ENCODE assay signal across 2 cellular contexts in the genomic region with DNA sequence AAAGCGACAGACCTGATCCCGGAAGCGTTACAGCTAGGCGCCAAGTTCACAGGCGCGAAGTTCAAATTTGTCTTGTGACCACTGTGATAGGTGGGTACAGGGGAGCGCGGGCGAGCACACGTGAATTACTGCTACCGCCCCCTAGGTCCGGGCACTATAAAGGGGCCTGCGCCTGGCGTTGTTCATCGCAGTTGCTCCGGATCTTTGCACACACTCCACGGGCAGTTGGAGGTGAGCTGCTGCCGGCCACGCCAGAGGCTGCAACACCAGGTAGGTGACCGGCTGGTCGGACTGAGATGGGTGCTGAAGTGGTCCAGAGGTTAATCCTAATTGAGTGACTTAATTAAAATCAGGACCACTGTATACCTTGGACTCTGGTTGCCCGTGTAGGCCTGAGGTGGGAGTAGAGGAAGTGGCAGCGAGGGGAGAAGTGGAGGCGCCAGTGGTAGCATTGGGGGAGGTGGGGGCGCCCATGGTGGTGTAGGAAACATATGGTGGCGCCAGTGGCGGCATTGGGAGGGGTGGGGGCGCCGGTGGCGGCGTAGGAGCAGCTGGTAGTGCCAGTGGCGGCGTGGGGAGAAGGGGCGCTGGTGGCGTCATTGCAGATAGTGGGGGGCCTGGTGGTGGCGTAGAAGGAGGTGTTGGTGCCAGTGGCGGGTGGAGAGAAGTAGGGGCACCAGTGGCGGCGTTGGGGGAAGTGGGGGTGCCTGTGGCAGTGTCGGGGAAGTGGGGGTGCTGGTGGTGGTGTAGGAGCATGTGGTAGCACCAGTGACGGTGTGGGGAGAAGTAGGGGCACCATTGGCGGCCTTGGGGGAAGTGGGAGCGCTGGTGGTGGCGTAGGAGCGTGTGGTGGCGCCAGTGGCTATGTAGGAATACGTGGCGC.
TF ChIP-seq lines count a peak whose summit lies in the region.

A gene with protein sequence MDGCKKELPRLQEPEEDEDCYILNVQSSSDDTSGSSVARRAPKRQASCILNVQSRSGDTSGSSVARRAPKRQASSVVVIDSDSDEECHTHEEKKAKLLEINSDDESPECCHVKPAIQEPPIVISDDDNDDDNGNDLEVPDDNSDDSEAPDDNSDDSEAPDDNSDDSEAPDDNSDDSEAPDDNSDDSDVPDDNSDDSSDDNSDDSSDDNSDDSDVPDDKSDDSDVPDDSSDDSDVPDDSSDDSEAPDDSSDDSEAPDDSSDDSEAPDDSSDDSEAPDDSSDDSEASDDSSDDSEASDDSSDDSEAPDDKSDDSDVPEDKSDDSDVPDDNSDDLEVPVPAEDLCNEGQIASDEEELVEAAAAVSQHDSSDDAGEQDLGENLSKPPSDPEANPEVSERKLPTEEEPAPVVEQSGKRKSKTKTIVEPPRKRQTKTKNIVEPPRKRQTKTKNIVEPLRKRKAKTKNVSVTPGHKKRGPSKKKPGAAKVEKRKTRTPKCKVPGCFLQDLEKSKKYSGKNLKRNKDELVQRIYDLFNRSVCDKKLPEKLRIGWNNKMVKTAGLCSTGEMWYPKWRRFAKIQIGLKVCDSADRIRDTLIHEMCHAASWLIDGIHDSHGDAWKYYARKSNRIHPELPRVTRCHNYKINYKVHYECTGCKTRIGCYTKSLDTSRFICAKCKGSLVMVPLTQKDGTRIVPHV (plus strand): TSS at position 185 of the 883 bp plus-strand sequence. CDS start 2,385 bp downstream, outside the sequence.

TF ChIP-seq in SK-N-SH, 30 proteins besides CTCF, POLR2A, EP300 and RAD21 (continued from another document):
- TF ChIP-seq NRF1 (IDR thresholded peaks at IDR 0.05; ENCODE audit: low read depth, low read length) = no peak
- TF ChIP-seq SIN3A (IDR thresholded peaks at IDR 0.05; ENCODE audit: borderline replicate concordance, low read depth, low read length) = no peak

TF ChIP-seq in SK-N-SH treated with all-trans-retinoic acid at 6 μM for 48 hours, 23 proteins besides CTCF, POLR2A, EP300 and RAD21:
- TF ChIP-seq POU6F1 (CRISPR knock-in tag; IDR thresholded peaks at IDR 0.05; ENCODE audit: borderline replicate concordance, low read depth) (no peak), ARNTL (CRISPR knock-in tag; IDR thresholded peaks at IDR 0.05; ENCODE audit: borderline replicate concordance, low read depth) (no peak), ZNF565 (CRISPR knock-in tag; conservative IDR thresholded peaks at IDR 0.05; ENCODE audit: low read depth) (no peak), CSDC2 (CRISPR knock-in tag; IDR thresholded peaks at IDR 0.05) (no peak), SNAI2 (CRISPR knock-in tag; IDR thresholded peaks at IDR 0.05) (no peak), ZFP30 (CRISPR knock-in tag; IDR thresholded peaks at IDR 0.05) (no peak), ZNF70 (CRISPR knock-in tag; IDR thresholded peaks at IDR 0.05) (no peak), ZC3H10 (CRISPR knock-in tag; IDR thresholded peaks at IDR 0.05) (no peak), GLIS3 (CRISPR knock-in tag; IDR thresholded peaks at IDR 0.05) (no peak), OSR1 (CRISPR knock-in tag; IDR thresholded peaks at IDR 0.05) (no peak), TOX (CRISPR knock-in tag; IDR thresholded peaks at IDR 0.05; ENCODE audit: borderline replicate concordance) (no peak)
- TF ChIP-seq, protein P1, sequence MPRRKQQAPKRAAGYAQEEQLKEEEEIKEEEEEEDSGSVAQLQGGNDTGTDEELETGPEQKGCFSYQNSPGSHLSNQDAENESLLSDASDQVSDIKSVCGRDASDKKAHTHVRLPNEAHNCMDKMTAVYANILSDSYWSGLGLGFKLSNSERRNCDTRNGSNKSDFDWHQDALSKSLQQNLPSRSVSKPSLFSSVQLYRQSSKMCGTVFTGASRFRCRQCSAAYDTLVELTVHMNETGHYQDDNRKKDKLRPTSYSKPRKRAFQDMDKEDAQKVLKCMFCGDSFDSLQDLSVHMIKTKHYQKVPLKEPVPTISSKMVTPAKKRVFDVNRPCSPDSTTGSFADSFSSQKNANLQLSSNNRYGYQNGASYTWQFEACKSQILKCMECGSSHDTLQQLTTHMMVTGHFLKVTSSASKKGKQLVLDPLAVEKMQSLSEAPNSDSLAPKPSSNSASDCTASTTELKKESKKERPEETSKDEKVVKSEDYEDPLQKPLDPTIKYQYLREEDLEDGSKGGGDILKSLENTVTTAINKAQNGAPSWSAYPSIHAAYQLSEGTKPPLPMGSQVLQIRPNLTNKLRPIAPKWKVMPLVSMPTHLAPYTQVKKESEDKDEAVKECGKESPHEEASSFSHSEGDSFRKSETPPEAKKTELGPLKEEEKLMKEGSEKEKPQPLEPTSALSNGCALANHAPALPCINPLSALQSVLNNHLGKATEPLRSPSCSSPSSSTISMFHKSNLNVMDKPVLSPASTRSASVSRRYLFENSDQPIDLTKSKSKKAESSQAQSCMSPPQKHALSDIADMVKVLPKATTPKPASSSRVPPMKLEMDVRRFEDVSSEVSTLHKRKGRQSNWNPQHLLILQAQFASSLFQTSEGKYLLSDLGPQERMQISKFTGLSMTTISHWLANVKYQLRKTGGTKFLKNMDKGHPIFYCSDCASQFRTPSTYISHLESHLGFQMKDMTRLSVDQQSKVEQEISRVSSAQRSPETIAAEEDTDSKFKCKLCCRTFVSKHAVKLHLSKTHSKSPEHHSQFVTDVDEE (CRISPR knock-in tag; IDR thresholded peaks at IDR 0.05) = no peak
- TF ChIP-seq, protein P2, sequence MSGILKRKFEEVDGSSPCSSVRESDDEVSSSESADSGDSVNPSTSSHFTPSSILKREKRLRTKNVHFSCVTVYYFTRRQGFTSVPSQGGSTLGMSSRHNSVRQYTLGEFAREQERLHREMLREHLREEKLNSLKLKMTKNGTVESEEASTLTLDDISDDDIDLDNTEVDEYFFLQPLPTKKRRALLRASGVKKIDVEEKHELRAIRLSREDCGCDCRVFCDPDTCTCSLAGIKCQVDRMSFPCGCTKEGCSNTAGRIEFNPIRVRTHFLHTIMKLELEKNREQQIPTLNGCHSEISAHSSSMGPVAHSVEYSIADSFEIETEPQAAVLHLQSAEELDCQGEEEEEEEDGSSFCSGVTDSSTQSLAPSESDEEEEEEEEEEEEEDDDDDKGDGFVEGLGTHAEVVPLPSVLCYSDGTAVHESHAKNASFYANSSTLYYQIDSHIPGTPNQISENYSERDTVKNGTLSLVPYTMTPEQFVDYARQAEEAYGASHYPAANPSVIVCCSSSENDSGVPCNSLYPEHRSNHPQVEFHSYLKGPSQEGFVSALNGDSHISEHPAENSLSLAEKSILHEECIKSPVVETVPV (CRISPR knock-in tag; IDR thresholded peaks at IDR 0.05) = no peak
